Comparison of ENCODE assay signal across 8 cellular contexts in the genomic region with DNA sequence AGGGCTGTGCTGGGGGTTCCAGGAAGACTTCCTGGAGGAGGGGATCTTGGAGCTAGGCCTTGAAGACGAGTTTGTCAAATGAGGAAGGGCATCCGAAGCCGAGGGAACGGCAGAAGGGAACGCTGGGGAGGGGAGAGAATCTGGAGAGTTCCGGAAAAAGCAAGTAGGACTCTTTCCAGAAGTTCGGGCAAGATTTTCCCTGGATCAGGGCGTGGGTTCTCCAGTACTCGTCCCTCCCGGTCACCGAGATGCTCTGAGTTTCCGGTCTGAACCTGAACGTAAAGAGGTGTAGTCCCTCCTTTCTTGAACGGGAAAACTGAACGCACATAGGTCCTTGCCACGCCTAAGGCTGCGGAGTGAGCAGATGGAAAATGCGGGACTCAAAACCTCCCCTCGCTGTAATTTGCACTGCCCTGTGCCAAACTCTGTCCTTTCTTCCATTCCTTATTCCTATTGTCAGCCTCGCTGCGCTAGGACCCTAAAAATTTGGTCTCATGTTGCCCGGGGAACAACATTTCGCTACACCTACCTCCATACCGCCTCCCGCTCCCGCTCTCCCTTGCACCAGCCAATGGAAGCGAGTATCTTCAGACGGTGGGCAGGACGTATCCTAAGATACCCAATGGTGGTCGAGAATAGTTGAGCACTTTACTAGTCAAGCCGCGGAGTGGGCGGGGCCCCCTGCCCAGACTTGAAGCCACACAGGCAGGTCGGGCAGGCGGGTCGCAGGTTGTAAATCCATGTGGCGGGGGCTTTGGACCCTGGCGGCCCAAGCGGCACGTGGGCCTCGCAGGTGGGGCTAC. TPM values are rescaled to one million over a fixed set of nuclear protein-coding genes. Genes with fewer than 3 reads are reported as not detected.
DNase-seq lines count a peak whose midpoint lies in the region; ATAC-seq, FAIRE-seq and TF ChIP-seq lines count a peak whose summit lies in the region.

A gene with protein sequence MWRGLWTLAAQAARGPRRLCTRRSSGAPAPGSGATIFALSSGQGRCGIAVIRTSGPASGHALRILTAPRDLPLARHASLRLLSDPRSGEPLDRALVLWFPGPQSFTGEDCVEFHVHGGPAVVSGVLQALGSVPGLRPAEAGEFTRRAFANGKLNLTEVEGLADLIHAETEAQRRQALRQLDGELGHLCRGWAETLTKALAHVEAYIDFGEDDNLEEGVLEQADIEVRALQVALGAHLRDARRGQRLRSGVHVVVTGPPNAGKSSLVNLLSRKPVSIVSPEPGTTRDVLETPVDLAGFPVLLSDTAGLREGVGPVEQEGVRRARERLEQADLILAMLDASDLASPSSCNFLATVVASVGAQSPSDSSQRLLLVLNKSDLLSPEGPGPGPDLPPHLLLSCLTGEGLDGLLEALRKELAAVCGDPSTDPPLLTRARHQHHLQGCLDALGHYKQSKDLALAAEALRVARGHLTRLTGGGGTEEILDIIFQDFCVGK (plus strand): TSS at position 682 of the 803 bp plus-strand sequence. CDS start 59 bp downstream, at position 741.

- intact Hi-C loops in Right ventricle myocardium inferior (cut with DNase I) (loop anchor here (1.0 to 2.0 kb wide), 2 partner anchors 32 to 122 kb away; a partner anchor contains a TSS), pancreas (cut with DNase I) (no loop called here), tibial artery (cut with DNase I; ENCODE audit: low total_unique reads) (no loop called here)

- H3K27ac ChIP-seq in pancreas: peak within 1 kb of the TSS; percentile 61 to 91 (median 82)
- peak within 1 kb of the TSS; percentile 88 for H3K27ac ChIP-seq in tibial artery

- no peaks in the 10 kb centered on the region for H3K27me3 ChIP-seq in pancreas
- H3K27me3 ChIP-seq in tibial artery: no peaks in the 10 kb centered on the region

- peak within 1 kb of the TSS; percentile 63 for H3K4me3 ChIP-seq in GM12864 (ENCODE audit: low read depth, low read length)
- H3K4me3 ChIP-seq in pancreas: peak within 1 kb of the TSS; percentile 33 to 77 (median 71)
- H3K4me3 ChIP-seq in tibial artery: peak within 1 kb of the TSS; percentile 65 to 83

- TF ChIP-seq CTCF in GM12864 (IDR thresholded peaks at IDR 0.05; ENCODE audit: low read depth, low read length, missing control alignments): no peak
- TF ChIP-seq CTCF in pancreas (IDR thresholded peaks at IDR 0.05): no peak
- no peak for TF ChIP-seq CTCF in tibial artery (IDR thresholded peaks at IDR 0.05)

- DNase-seq in GM12864 (ENCODE audit: low read depth) (peak; percentile 99), NCI-H1417 (lab: John Stamatoyannopoulos, UW) (peak; percentile 94 to 99 (median 98)), SW 1271 (lab: John Stamatoyannopoulos, UW) (peak; percentile 97 to 99), Right ventricle myocardium inferior (ENCODE audit: missing footprints) (peak; percentile 99), pancreas (peak; percentile 93 to 98 (median 96)), tibial artery (peak; percentile 98 to 99)
- DNase-seq in activated naive CD8-positive, alpha-beta T cell treated with anti-CD3 and anti-CD28 coated beads, Interleukin-2, amount 50 U/mL, for 16 hours (ENCODE audit: low read depth, low spot score): peak; percentile 94

- ATAC-seq in HG02759 (IDR thresholded peaks at IDR 0.05; ENCODE audit: unreplicated experiment) (peak; percentile 74), Right ventricle myocardium inferior (peak; percentile 93), pancreas (peak; percentile 83 to 93 (median 88))

- H3K36me3 ChIP-seq in pancreas (no peaks in the 10 kb centered on the region), tibial artery (peaks cover 0 to 21% (median 10%) of the 10 kb centered on the region in 3 donors)

- peak; percentile 59 for FAIRE-seq in pancreas (lab: Jason Lieb, UNC)

- WGBS in pancreas, 2 donors: 0 to 1% methylated on average over 41 of the region's 41 CpGs

- H3K9me3 ChIP-seq in pancreas: no peaks in the 10 kb centered on the region
- H3K9me3 ChIP-seq in tibial artery: no peaks in the 10 kb centered on the region

- peaks cover 0 to 16% (median 15%) of the 10 kb centered on the region in 3 donors for H3K4me1 ChIP-seq in pancreas
- peaks cover 0 to 46% (median 33%) of the 10 kb centered on the region in 4 donors for H3K4me1 ChIP-seq in tibial artery

RNA-seq across cellular contexts. Expression of the gene that starts here (rescaled TPM):
- total RNA-seq in Right ventricle myocardium inferior (11.5 TPM), pancreas (10 to 100 TPM in 3 of 6 donors, 1 to 10 TPM in 3; 9.1 to 15.2 (median 11.2) TPM)
- 10 to 100 TPM; 17.9 to 28.2 TPM for polyA plus RNA-seq in pancreas

Comparison
In these comparisons a context has a peak if more than half of its experiments do, and no peak if none do; other contexts are left out.
1. Peak in every context shown above with its lines: DNase-seq, ATAC-seq, H3K4me3 ChIP-seq and H3K27ac ChIP-seq.